ENCODE assay signal across 1 cellular context in genomic region chr6:30981942-30982772, GRCh38.
TF ChIP-seq lines count a peak whose summit lies in the region.

No MANE protein-coding gene starts in this region.

TF ChIP-seq in HCT116, 20 proteins besides CTCF, POLR2A, EP300 and RAD21 (continued from another document):
- no peak for TF ChIP-seq REST (IDR thresholded peaks at IDR 0.05; ENCODE audit: low read depth)
- TF ChIP-seq CEBPB (IDR thresholded peaks at IDR 0.05; ENCODE audit: low read depth), result no peak
- TF ChIP-seq ATF3 (IDR thresholded peaks at IDR 0.05), result no peak
- TF ChIP-seq SP1 (IDR thresholded peaks at IDR 0.05; ENCODE audit: low read depth), result no peak
- no peak for TF ChIP-seq SIN3A (IDR thresholded peaks at IDR 0.05; ENCODE audit: low read depth)
